In genomic region chr4:2863649-2864048, GRCh38 we compare ENCODE assay signal across 21 cellular contexts. TPM values are rescaled to one million over a fixed set of nuclear protein-coding genes. Genes with fewer than 3 reads are reported as not detected.
DNase-seq lines count a peak whose midpoint lies in the region; ATAC-seq and TF ChIP-seq lines count a peak whose summit lies in the region.
"Had no signal": no experiment of that assay in that cellular context is flagged by ENCODE, and none has a peak within 500 bp of the region (broad histone marks: within the 10 kb centered on the region; RNA-seq: fewer than 3 reads in every experiment).

No MANE protein-coding gene starts in this region.

- H3K4me1 Mint-ChIP-seq in activated CD4-positive, alpha-beta T cell treated with anti-CD3 and anti-CD28 coated beads, Interleukin-2, amount 10 ng/mL, durations not matched to agents 7 days and 5 days, result peaks cover 69% of the 10 kb centered on the region
- peaks cover 79% of the 10 kb centered on the region for H3K4me1 Mint-ChIP-seq in activated CD4-positive, alpha-beta T cell treated with anti-CD3 and anti-CD28 coated beads for 36 hours
- H3K4me1 Mint-ChIP-seq in Caco-2 (ENCODE audit: low read depth, unreplicated experiment), result peaks cover 68% of the 10 kb centered on the region
- H3K4me1 Mint-ChIP-seq in endodermal cell, result peaks cover 79% of the 10 kb centered on the region

- no peak for TF ChIP-seq POLR2A in gastrocnemius medialis (IDR thresholded peaks at IDR 0.05)
- TF ChIP-seq POLR2A in vagina (IDR thresholded peaks at IDR 0.05), result no peak
- TF ChIP-seq POLR2A in testis (IDR thresholded peaks at IDR 0.05), result no peak

- no peak for DNase-seq in activated CD4-positive, alpha-beta T cell treated with anti-CD3 and anti-CD28 coated beads, Interleukin-2, amount 10 ng/mL, durations not matched to agents 7 days and 5 days
- no peak for DNase-seq in activated CD4-positive, alpha-beta T cell treated with anti-CD3 and anti-CD28 coated beads for 36 hours
- no peak for DNase-seq in Caco-2
- no peak for DNase-seq in endodermal cell
- no peak for DNase-seq in gastrocnemius medialis
- no peak for DNase-seq in NCI-H774 (lab: John Stamatoyannopoulos, UW)
- no peak for DNase-seq in vagina (ENCODE audit: extremely low spot score in 2 of 2)
- no peak for DNase-seq in testis
- DNase-seq: C1 segment of cervical spinal cord, DND-41, KBM-7, MV-4-11, NCI-H1436, NCI-H2029 treated with DMSO at 0.1 percent for 48 hours, NCI-H2171 treated with DMSO at 0.1 percent for 48 hours, NCI-H510A, NCI-H82, PC-3, SJCRH30 had no signal

- in situ Hi-C loops in gastrocnemius medialis (cut with MboI; ENCODE audit: low sequenced_read_pairs in 4 of 4), result no loop called here

- H3K9me3 Mint-ChIP-seq in activated CD4-positive, alpha-beta T cell treated with anti-CD3 and anti-CD28 coated beads, Interleukin-2, amount 10 ng/mL, durations not matched to agents 7 days and 5 days, result peaks cover 3% of the 10 kb centered on the region
- H3K9me3 Mint-ChIP-seq in activated CD4-positive, alpha-beta T cell treated with anti-CD3 and anti-CD28 coated beads for 36 hours (ENCODE audit: low read depth), result no peaks in the 10 kb centered on the region
- H3K9me3 Mint-ChIP-seq in Caco-2 (ENCODE audit: unreplicated experiment), result no peaks in the 10 kb centered on the region
- no peaks in the 10 kb centered on the region for H3K9me3 Mint-ChIP-seq in endodermal cell
- H3K9me3 Mint-ChIP-seq: GM23338 had no signal

- H3K36me3 Mint-ChIP-seq in activated CD4-positive, alpha-beta T cell treated with anti-CD3 and anti-CD28 coated beads, Interleukin-2, amount 10 ng/mL, durations not matched to agents 7 days and 5 days (ENCODE audit: low read depth), result peaks cover 24% of the 10 kb centered on the region
- H3K36me3 Mint-ChIP-seq in activated CD4-positive, alpha-beta T cell treated with anti-CD3 and anti-CD28 coated beads for 36 hours (ENCODE audit: low read depth), result peaks cover 2% of the 10 kb centered on the region
- H3K36me3 Mint-ChIP-seq in Caco-2 (ENCODE audit: insufficient read depth, unreplicated experiment), result no peaks in the 10 kb centered on the region
- H3K36me3 Mint-ChIP-seq in endodermal cell (ENCODE audit: low read depth), result no peaks in the 10 kb centered on the region

- ATAC-seq in activated CD4-positive, alpha-beta T cell treated with anti-CD3 and anti-CD28 coated beads for 36 hours, result no peak
- ATAC-seq in gastrocnemius medialis, result no peak
- ATAC-seq: PC-3 had no signal

- no peaks in the 10 kb centered on the region for H3K36me3 ChIP-seq in Caco-2 (ENCODE audit: control insufficient read depth, insufficient read depth, low read length)
- H3K36me3 ChIP-seq in endodermal cell (ENCODE audit: control insufficient read depth, insufficient read depth, low read length), result peaks cover 5% of the 10 kb centered on the region
- no peaks in the 10 kb centered on the region for H3K36me3 ChIP-seq in gastrocnemius medialis
- H3K36me3 ChIP-seq in vagina, result no peaks in the 10 kb centered on the region
- H3K36me3 ChIP-seq in testis (ENCODE audit: low read depth, missing control alignments), result no peaks in the 10 kb centered on the region

- POLR2A ChIA-PET in activated CD4-positive, alpha-beta T cell treated with anti-CD3 and anti-CD28 coated beads, Interleukin-2, amount 10 ng/mL, durations not matched to agents 7 days and 5 days (lab: Charles Lee), result no interaction called here
- POLR2A ChIA-PET in activated CD4-positive, alpha-beta T cell treated with anti-CD3 and anti-CD28 coated beads for 36 hours (lab: Charles Lee), result no interaction called here
- POLR2A ChIA-PET in Caco-2 (lab: Charles Lee), result no interaction called here

- H3K27ac ChIP-seq in endodermal cell (ENCODE audit: low read depth, low read length) (no peak overlapping the region), gastrocnemius medialis (peak overlapping the region; percentile 70 to 84 (median 79)), vagina (no peak overlapping the region), testis (peak overlapping the region in 1 of 2 donors; percentile 31)
- H3K27ac ChIP-seq: RWPE1, SJCRH30 had no signal

- BruUV-seq in Caco-2 (replicated peaks; lab: Mats Ljungman, UMichigan), result no TSS peak

- CTCF ChIA-PET in activated CD4-positive, alpha-beta T cell treated with anti-CD3 and anti-CD28 coated beads, Interleukin-2, amount 10 ng/mL, durations not matched to agents 7 days and 5 days (lab: Charles Lee), result interaction anchor here (0.6 to 1.4 kb wide), 2 partner anchors 16 to 91 kb away, joined by 3 to 7 read pairs; no protein-coding TSS in a partner anchor
- CTCF ChIA-PET in activated CD4-positive, alpha-beta T cell treated with anti-CD3 and anti-CD28 coated beads for 36 hours (lab: Charles Lee), result no interaction called here
- CTCF ChIA-PET in Caco-2 (lab: Charles Lee), result no interaction called here

- peak overlapping the region; percentile 36 for H3K27ac Mint-ChIP-seq in activated CD4-positive, alpha-beta T cell treated with anti-CD3 and anti-CD28 coated beads, Interleukin-2, amount 10 ng/mL, durations not matched to agents 7 days and 5 days
- no peak overlapping the region for H3K27ac Mint-ChIP-seq in activated CD4-positive, alpha-beta T cell treated with anti-CD3 and anti-CD28 coated beads for 36 hours
- H3K27ac Mint-ChIP-seq in Caco-2 (ENCODE audit: unreplicated experiment) (peak overlapping the region; percentile 19), endodermal cell (peak overlapping the region; percentile 11)
- H3K27ac Mint-ChIP-seq: GM23338 had no signal

- no peak overlapping the region for H3K9ac ChIP-seq in endodermal cell (ENCODE audit: extremely low read depth, low read length, poor library complexity, severe bottlenecking)

- intact Hi-C loops in activated CD4-positive, alpha-beta T cell treated with anti-CD3 and anti-CD28 coated beads for 36 hours (cut with DNase I, micrococcal nuclease), result no loop called here
- intact Hi-C loops in Caco-2 (cut with micrococcal nuclease; ENCODE audit: unreplicated experiment), result loop anchor here (2.0 to 5.0 kb wide), 2 partner anchors 15 to 44 kb away; no protein-coding TSS in a partner anchor
- intact Hi-C loops in gastrocnemius medialis (cut with DNase I; ENCODE audit: low total_unique reads), result loop anchor here (10.0 kb wide), 2 partner anchors 99 to 329 kb away; partner anchors contain the start of gene FAM193A
- intact Hi-C loops in vagina (cut with DNase I), result no loop called here
- intact Hi-C loops in testis (cut with DNase I; ENCODE audit: low total_unique reads), result no loop called here

- H3K9me3 ChIP-seq in Caco-2, result no peaks in the 10 kb centered on the region
- H3K9me3 ChIP-seq in endodermal cell (ENCODE audit: control insufficient read depth, low read length), result no peaks in the 10 kb centered on the region
- H3K9me3 ChIP-seq in gastrocnemius medialis, result no peaks in the 10 kb centered on the region
- no peaks in the 10 kb centered on the region for H3K9me3 ChIP-seq in vagina
- no peaks in the 10 kb centered on the region for H3K9me3 ChIP-seq in testis
- H3K9me3 ChIP-seq: SJCRH30 had no signal

- H3K4me3 ChIP-seq in Caco-2 (ENCODE audit: low read depth, low read length) (no peak overlapping the region), endodermal cell (ENCODE audit: low read length) (no peak overlapping the region), gastrocnemius medialis (no peak overlapping the region), vagina (no peak overlapping the region), testis (no peak overlapping the region)
- H3K4me3 ChIP-seq: SJCRH30 had no signal

- H3K4me3 Mint-ChIP-seq in activated CD4-positive, alpha-beta T cell treated with anti-CD3 and anti-CD28 coated beads, Interleukin-2, amount 10 ng/mL, durations not matched to agents 7 days and 5 days, result no peak overlapping the region
- H3K4me3 Mint-ChIP-seq in activated CD4-positive, alpha-beta T cell treated with anti-CD3 and anti-CD28 coated beads for 36 hours, result no peak overlapping the region
- H3K4me3 Mint-ChIP-seq in Caco-2 (ENCODE audit: unreplicated experiment) (no peak overlapping the region), endodermal cell (no peak overlapping the region)
- H3K4me3 Mint-ChIP-seq: GM23338 had no signal

- peaks cover 93% of the 10 kb centered on the region for H3K4me1 ChIP-seq in Caco-2
- H3K4me1 ChIP-seq in endodermal cell (ENCODE audit: control insufficient read depth, insufficient read depth, low read length), result peaks cover 40% of the 10 kb centered on the region
- H3K4me1 ChIP-seq in gastrocnemius medialis, result peaks cover 99 to 100% of the 10 kb centered on the region in 2 donors
- H3K4me1 ChIP-seq in vagina, result peaks cover 91% of the 10 kb centered on the region
- peaks cover 85% of the 10 kb centered on the region for H3K4me1 ChIP-seq in testis

- no peak for TF ChIP-seq CTCF in Caco-2 (IDR thresholded peaks at IDR 0.05; ENCODE audit: insufficient read depth in 1 of 2, low read depth in 1 of 2, low read length in 1 of 2, severe bottlenecking in 1 of 2, unreplicated experiment in 1 of 2)
- TF ChIP-seq CTCF in endodermal cell (conservative IDR thresholded peaks at IDR 0.05), result no peak
- no peak for TF ChIP-seq CTCF in gastrocnemius medialis (IDR thresholded peaks at IDR 0.05 in 4 of 5, conservative IDR thresholded peaks at IDR 0.05 in 1 of 5)
- no peak for TF ChIP-seq CTCF in vagina (IDR thresholded peaks at IDR 0.05)
- no peak for TF ChIP-seq CTCF in testis (IDR thresholded peaks at IDR 0.05)

- H3K27me3 Mint-ChIP-seq in activated CD4-positive, alpha-beta T cell treated with anti-CD3 and anti-CD28 coated beads, Interleukin-2, amount 10 ng/mL, durations not matched to agents 7 days and 5 days, result no peaks in the 10 kb centered on the region
- no peaks in the 10 kb centered on the region for H3K27me3 Mint-ChIP-seq in activated CD4-positive, alpha-beta T cell treated with anti-CD3 and anti-CD28 coated beads for 36 hours
- H3K27me3 Mint-ChIP-seq in Caco-2 (ENCODE audit: insufficient read depth, unreplicated experiment), result no peaks in the 10 kb centered on the region
- no peaks in the 10 kb centered on the region for H3K27me3 Mint-ChIP-seq in endodermal cell (ENCODE audit: insufficient read depth)

- H3K27me3 ChIP-seq in Caco-2 (replicated peaks; ENCODE audit: control insufficient read depth, insufficient read depth, low read length) (no peaks in the 10 kb centered on the region), endodermal cell (ENCODE audit: control insufficient read depth, insufficient read depth, low read length, poor library complexity, severe bottlenecking) (no peaks in the 10 kb centered on the region), gastrocnemius medialis (no peaks in the 10 kb centered on the region), vagina (no peaks in the 10 kb centered on the region), testis (no peaks in the 10 kb centered on the region)
- H3K27me3 ChIP-seq: SJCRH30 had no signal

RNA-seq across cellular contexts. Expression of gene ADD1, which starts 20.0 kb away (rescaled TPM):
- 100 to 1,000 TPM; 264 to 266 TPM for total RNA-seq in activated CD4-positive, alpha-beta T cell treated with anti-CD3 and anti-CD28 coated beads, Interleukin-2, amount 10 ng/mL, durations not matched to agents 7 days and 5 days
- total RNA-seq in activated CD4-positive, alpha-beta T cell treated with anti-CD3 and anti-CD28 coated beads for 36 hours, result 100 to 1,000 TPM; 196 to 206 TPM
- total RNA-seq in Caco-2 (2022) (222 and 242 TPM in 2 replicates), endodermal cell (100 to 1,000 TPM; 231 to 257 TPM), gastrocnemius medialis (100 to 1,000 TPM; 144 to 255 (median 178) TPM), vagina (228 TPM), testis (100 to 1,000 TPM; 318 to 355 TPM)
- 244 TPM for polyA plus RNA-seq in endodermal cell (2013, experiment 1 of 2)
- 230 TPM for polyA plus RNA-seq in endodermal cell (2013, experiment 2 of 2)
- polyA plus RNA-seq in testis (ENCODE audit: insufficient read depth, low read depth, low replicate concordance), result 233 TPM

Comparison
In these comparisons a context has a peak if more than half of its experiments do, and no peak if none do; other contexts are left out.
1. H3K27ac ChIP-seq: peak in gastrocnemius medialis (4 of 4); none in endodermal cell (single experiment) and vagina (single experiment).
2. intact Hi-C loops: an anchor here in Caco-2 (2.0 to 5.0 kb wide) and gastrocnemius medialis (10.0 kb wide); none called in activated CD4-positive, alpha-beta T cell treated with anti-CD3 and anti-CD28 coated beads for 36 hours, vagina and testis.